ENCODE assay signal across 25 cellular contexts in genomic region chr16:83906690-83907089, GRCh38. TPM values are rescaled to one million over a fixed set of nuclear protein-coding genes. Genes with fewer than 3 reads are reported as not detected.
A peak's percentile ranks its signal among the peaks of the same experiment; 100 is the strongest.
DNase-seq lines count a peak whose midpoint lies in the region; ATAC-seq, FAIRE-seq and TF ChIP-seq lines count a peak whose summit lies in the region.
"Had no signal": no experiment of that assay in that cellular context is flagged by ENCODE, and none has a peak within 500 bp of the region (broad histone marks: within the 10 kb centered on the region; RNA-seq: fewer than 3 reads in every experiment).

No MANE protein-coding gene starts in this region.

- H3K9me3 Mint-ChIP-seq in MCF 10A (ENCODE audit: unreplicated experiment) (no peaks in the 10 kb centered on the region), astrocyte (ENCODE audit: unreplicated experiment) (no peaks in the 10 kb centered on the region)
- H3K9me3 Mint-ChIP-seq: CD8-positive, alpha-beta memory T cell had no signal

- DNase-seq in MCF 10A (ENCODE audit: unreplicated experiment) (no peak), breast epithelium (ENCODE audit: low spot score in 2 of 2) (no peak), astrocyte (ENCODE audit: low read depth) (peak; percentile 6), fibroblast of pulmonary artery (ENCODE audit: low read depth) (peak; percentile 81), psoas muscle (no peak), upper lobe of left lung (no peak), SIG-M5 treated with dmso at 0.1 percent for 504 hours (lab: John Stamatoyannopoulos, UW; ENCODE audit: unreplicated experiment) (no peak)
- DNase-seq: BE2C; CD8-positive, alpha-beta memory T cell; DMS79 treated with DMSO at 0.1 percent for 48 hours; GM23248; H7; Kasumi-1; MV-4-11; NCI-H1105 treated with DMSO at 0.1 percent for 48 hours; NCI-H2029; NCI-H446 treated with DMSO at 0.1 percent for 48 hours; NCI-H526; Right ventricle myocardium superior; RPMI8226 had no signal

- H3K9ac ChIP-seq in astrocyte (ENCODE audit: low read length), result no peak overlapping the region
- H3K9ac ChIP-seq: GM23248 had no signal

- H3K9me3 ChIP-seq in breast epithelium (no peaks in the 10 kb centered on the region), astrocyte (ENCODE audit: insufficient read depth, low read depth, low read length) (no peaks in the 10 kb centered on the region), psoas muscle (no peaks in the 10 kb centered on the region), upper lobe of left lung (no peaks in the 10 kb centered on the region)
- H3K9me3 ChIP-seq: BE2C had no signal

- WGBS in psoas muscle, 3 donors, result 35 to 56% (median 45%) methylated on average over 7 of the region's 7 CpGs
- 67 to 79% methylated on average over 7 of the region's 7 CpGs for WGBS in upper lobe of left lung, 2 donors

- H3K27ac Mint-ChIP-seq in MCF 10A (ENCODE audit: low read depth, unreplicated experiment), result peak overlapping the region; percentile 1
- H3K27ac Mint-ChIP-seq in astrocyte (ENCODE audit: unreplicated experiment), result no peak overlapping the region
- H3K27ac Mint-ChIP-seq: CD14-positive monocyte had no signal

- no peaks in the 10 kb centered on the region for H3K36me3 ChIP-seq in breast epithelium
- no peaks in the 10 kb centered on the region for H3K36me3 ChIP-seq in astrocyte (ENCODE audit: insufficient read depth, low read length)
- peaks cover 3 to 44% of the 10 kb centered on the region in 2 donors for H3K36me3 ChIP-seq in psoas muscle (ENCODE audit: insufficient read depth in 1 of 2, low read depth in 1 of 2)
- H3K36me3 ChIP-seq in upper lobe of left lung, result peaks cover 6 to 47% (median 32%) of the 10 kb centered on the region in 4 donors
- H3K36me3 ChIP-seq: BE2C had no signal

- no peak for ATAC-seq in psoas muscle
- ATAC-seq in upper lobe of left lung (ENCODE audit: low FRiP score in 2 of 2), result no peak
- ATAC-seq in GM21737 (IDR thresholded peaks at IDR 0.05; ENCODE audit: unreplicated experiment), result no peak

- H3K4me2 ChIP-seq in astrocyte (ENCODE audit: low read length), result no peak overlapping the region

- H3K4me3 ChIP-seq in breast epithelium (no peak overlapping the region), astrocyte (ENCODE audit: insufficient read depth, low read depth, low read length) (no peak overlapping the region), fibroblast of pulmonary artery (replicated peaks; ENCODE audit: low read depth, low read length) (no peak overlapping the region), psoas muscle (peak overlapping the region; percentile 46), upper lobe of left lung (no peak overlapping the region)
- H3K4me3 ChIP-seq: GM23248 had no signal

- H3K36me3 Mint-ChIP-seq in MCF 10A (ENCODE audit: insufficient read depth, unreplicated experiment) (peaks cover 24% of the 10 kb centered on the region), astrocyte (ENCODE audit: low read depth, unreplicated experiment) (peaks cover 14% of the 10 kb centered on the region)

- TF ChIP-seq EP300 in upper lobe of left lung (IDR thresholded peaks at IDR 0.05), result no peak

- H3K79me2 ChIP-seq in astrocyte (ENCODE audit: insufficient read depth, low read length), result no peaks in the 10 kb centered on the region

- intact Hi-C loops in MCF 10A (cut with micrococcal nuclease), result no loop called here
- intact Hi-C loops in breast epithelium (cut with DNase I; ENCODE audit: low total_unique reads), result no loop called here
- intact Hi-C loops in psoas muscle (cut with DNase I), result no loop called here

- H3K4me3 Mint-ChIP-seq in MCF 10A (ENCODE audit: unreplicated experiment) (no peak overlapping the region), astrocyte (ENCODE audit: unreplicated experiment) (no peak overlapping the region)
- H3K4me3 Mint-ChIP-seq: CD14-positive monocyte; CD8-positive, alpha-beta memory T cell had no signal

- CTCF ChIA-PET in MCF 10A (lab: Yijun Ruan, JAX), result interaction anchor here (1.4 kb wide), 1 partner anchor 20 kb away, joined by 6 read pairs; no protein-coding TSS in a partner anchor

- H3K27me3 ChIP-seq in breast epithelium (no peaks in the 10 kb centered on the region), astrocyte (ENCODE audit: insufficient read depth, low read length) (no peaks in the 10 kb centered on the region), psoas muscle (ENCODE audit: insufficient read depth in 3 of 3, low read length in 2 of 3) (no peaks in the 10 kb centered on the region), upper lobe of left lung (no peaks in the 10 kb centered on the region)
- H3K27me3 ChIP-seq: BE2C had no signal

- POLR2A ChIA-PET in MCF 10A (lab: Yijun Ruan, JAX), result no interaction called here

- H2AFZ ChIP-seq in astrocyte (ENCODE audit: low read depth, low read length), result no peak overlapping the region
- H2AFZ ChIP-seq: GM23248 had no signal

- H3K27me3 Mint-ChIP-seq in MCF 10A (ENCODE audit: insufficient read depth, unreplicated experiment), result no peaks in the 10 kb centered on the region
- H3K27me3 Mint-ChIP-seq in astrocyte (ENCODE audit: low read depth, unreplicated experiment), result no peaks in the 10 kb centered on the region
- H3K27me3 Mint-ChIP-seq: CD8-positive, alpha-beta memory T cell had no signal

- no peak for TF ChIP-seq CTCF in MCF 10A (IDR thresholded peaks at IDR 0.05; ENCODE audit: unreplicated experiment)
- no peak for TF ChIP-seq CTCF in breast epithelium (IDR thresholded peaks at IDR 0.05)
- TF ChIP-seq CTCF in astrocyte (IDR thresholded peaks at IDR 0.05; ENCODE audit: insufficient read depth, low read depth, low read length), result no peak
- TF ChIP-seq CTCF in fibroblast of pulmonary artery (IDR thresholded peaks at IDR 0.05; ENCODE audit: low read length, missing control alignments), result no peak
- no peak for TF ChIP-seq CTCF in psoas muscle (IDR thresholded peaks at IDR 0.05)
- no peak for TF ChIP-seq CTCF in upper lobe of left lung (IDR thresholded peaks at IDR 0.05)

- H3K27ac ChIP-seq in breast epithelium (no peak overlapping the region), astrocyte (ENCODE audit: low read depth, low read length) (no peak overlapping the region), psoas muscle (peak overlapping the region; percentile 97), upper lobe of left lung (no peak overlapping the region)
- H3K27ac ChIP-seq: 22Rv1, GM23248, HL-60 had no signal

- FAIRE-seq in astrocyte (lab: Jason Lieb, UNC), result no peak
- FAIRE-seq: GM12892 had no signal

- no peak for TF ChIP-seq POLR2A in breast epithelium (IDR thresholded peaks at IDR 0.05)
- TF ChIP-seq POLR2A in upper lobe of left lung (IDR thresholded peaks at IDR 0.05), result no peak

- BruUV-seq in MCF 10A (replicated peaks; lab: Mats Ljungman, UMichigan), result no TSS peak

- H3K4me1 ChIP-seq in breast epithelium (no peaks in the 10 kb centered on the region), astrocyte (ENCODE audit: insufficient read depth, low read length) (no peaks in the 10 kb centered on the region), psoas muscle (peaks cover 64% of the 10 kb centered on the region), upper lobe of left lung (peaks cover 0 to 4% (median 2%) of the 10 kb centered on the region in 4 donors)
- H3K4me1 ChIP-seq: BE2C had no signal

- peaks cover 13% of the 10 kb centered on the region for H4K20me1 ChIP-seq in astrocyte (ENCODE audit: insufficient read depth, low read length)

- H3K4me1 Mint-ChIP-seq in MCF 10A (ENCODE audit: insufficient read depth, unreplicated experiment), result no peaks in the 10 kb centered on the region
- H3K4me1 Mint-ChIP-seq in astrocyte (ENCODE audit: low read depth, unreplicated experiment), result peaks cover 5% of the 10 kb centered on the region

RNA-seq across cellular contexts. Expression of gene MLYCD, which starts 7.8 kb away (rescaled TPM):
- 2.5 and 3.3 TPM in 2 replicates for total RNA-seq in MCF 10A (2022)
- 10 to 100 TPM in 2 of 3 donors, 1 to 10 TPM in 1; 9.5 to 17.0 (median 12.1) TPM for total RNA-seq in breast epithelium
- 2.7 and 2.8 TPM in 2 replicates for total RNA-seq in astrocyte
- 10 to 100 TPM; 14.7 to 21.6 (median 17.8) TPM for total RNA-seq in psoas muscle
- 10 to 100 TPM in 1 of 3 donors, 1 to 10 TPM in 2; 8.3 to 14.0 (median 9.3) TPM for polyA plus RNA-seq in psoas muscle
- 10 to 100 TPM in 3 of 6 donors, 1 to 10 TPM in 3; 7.5 to 30.4 (median 11.3) TPM for total RNA-seq in upper lobe of left lung

RNA-seq across cellular contexts. Expression of gene OSGIN1, which starts 46.4 kb away (rescaled TPM):
- total RNA-seq in MCF 10A (2022), result 3.7 and 6.3 TPM in 2 replicates
- total RNA-seq in breast epithelium, result 1 to 10 TPM; 3.0 to 3.5 (median 3.3) TPM
- 0.60 and 0.79 TPM in 2 replicates for total RNA-seq in astrocyte
- 10 to 100 TPM; 10.4 to 33.7 (median 24.9) TPM for total RNA-seq in psoas muscle
- 10 to 100 TPM; 18.4 to 39.4 (median 37.0) TPM for polyA plus RNA-seq in psoas muscle
- 10 to 100 TPM in 5 of 6 donors, 1 to 10 TPM in 1; 7.3 to 34.2 (median 16.3) TPM for total RNA-seq in upper lobe of left lung

Comparison
In these comparisons a context has a peak if more than half of its experiments do, and no peak if none do; other contexts are left out.
1. DNase-seq: peak in astrocyte (single experiment) and fibroblast of pulmonary artery (single experiment); none in MCF 10A (single experiment), breast epithelium (0 of 2), psoas muscle (0 of 2), upper lobe of left lung (0 of 2) and SIG-M5 treated with dmso at 0.1 percent for 504 hours (single experiment).